ENCODE assay signal across 1 cellular context in genomic region chr22:23110922-23111527, GRCh38.
TF ChIP-seq lines count a peak whose summit lies in the region.

No MANE protein-coding gene starts in this region.

TF ChIP-seq in GM23338, 12 proteins besides CTCF, POLR2A, EP300 and RAD21 (continued from another document):
- TF ChIP-seq, protein P1, sequence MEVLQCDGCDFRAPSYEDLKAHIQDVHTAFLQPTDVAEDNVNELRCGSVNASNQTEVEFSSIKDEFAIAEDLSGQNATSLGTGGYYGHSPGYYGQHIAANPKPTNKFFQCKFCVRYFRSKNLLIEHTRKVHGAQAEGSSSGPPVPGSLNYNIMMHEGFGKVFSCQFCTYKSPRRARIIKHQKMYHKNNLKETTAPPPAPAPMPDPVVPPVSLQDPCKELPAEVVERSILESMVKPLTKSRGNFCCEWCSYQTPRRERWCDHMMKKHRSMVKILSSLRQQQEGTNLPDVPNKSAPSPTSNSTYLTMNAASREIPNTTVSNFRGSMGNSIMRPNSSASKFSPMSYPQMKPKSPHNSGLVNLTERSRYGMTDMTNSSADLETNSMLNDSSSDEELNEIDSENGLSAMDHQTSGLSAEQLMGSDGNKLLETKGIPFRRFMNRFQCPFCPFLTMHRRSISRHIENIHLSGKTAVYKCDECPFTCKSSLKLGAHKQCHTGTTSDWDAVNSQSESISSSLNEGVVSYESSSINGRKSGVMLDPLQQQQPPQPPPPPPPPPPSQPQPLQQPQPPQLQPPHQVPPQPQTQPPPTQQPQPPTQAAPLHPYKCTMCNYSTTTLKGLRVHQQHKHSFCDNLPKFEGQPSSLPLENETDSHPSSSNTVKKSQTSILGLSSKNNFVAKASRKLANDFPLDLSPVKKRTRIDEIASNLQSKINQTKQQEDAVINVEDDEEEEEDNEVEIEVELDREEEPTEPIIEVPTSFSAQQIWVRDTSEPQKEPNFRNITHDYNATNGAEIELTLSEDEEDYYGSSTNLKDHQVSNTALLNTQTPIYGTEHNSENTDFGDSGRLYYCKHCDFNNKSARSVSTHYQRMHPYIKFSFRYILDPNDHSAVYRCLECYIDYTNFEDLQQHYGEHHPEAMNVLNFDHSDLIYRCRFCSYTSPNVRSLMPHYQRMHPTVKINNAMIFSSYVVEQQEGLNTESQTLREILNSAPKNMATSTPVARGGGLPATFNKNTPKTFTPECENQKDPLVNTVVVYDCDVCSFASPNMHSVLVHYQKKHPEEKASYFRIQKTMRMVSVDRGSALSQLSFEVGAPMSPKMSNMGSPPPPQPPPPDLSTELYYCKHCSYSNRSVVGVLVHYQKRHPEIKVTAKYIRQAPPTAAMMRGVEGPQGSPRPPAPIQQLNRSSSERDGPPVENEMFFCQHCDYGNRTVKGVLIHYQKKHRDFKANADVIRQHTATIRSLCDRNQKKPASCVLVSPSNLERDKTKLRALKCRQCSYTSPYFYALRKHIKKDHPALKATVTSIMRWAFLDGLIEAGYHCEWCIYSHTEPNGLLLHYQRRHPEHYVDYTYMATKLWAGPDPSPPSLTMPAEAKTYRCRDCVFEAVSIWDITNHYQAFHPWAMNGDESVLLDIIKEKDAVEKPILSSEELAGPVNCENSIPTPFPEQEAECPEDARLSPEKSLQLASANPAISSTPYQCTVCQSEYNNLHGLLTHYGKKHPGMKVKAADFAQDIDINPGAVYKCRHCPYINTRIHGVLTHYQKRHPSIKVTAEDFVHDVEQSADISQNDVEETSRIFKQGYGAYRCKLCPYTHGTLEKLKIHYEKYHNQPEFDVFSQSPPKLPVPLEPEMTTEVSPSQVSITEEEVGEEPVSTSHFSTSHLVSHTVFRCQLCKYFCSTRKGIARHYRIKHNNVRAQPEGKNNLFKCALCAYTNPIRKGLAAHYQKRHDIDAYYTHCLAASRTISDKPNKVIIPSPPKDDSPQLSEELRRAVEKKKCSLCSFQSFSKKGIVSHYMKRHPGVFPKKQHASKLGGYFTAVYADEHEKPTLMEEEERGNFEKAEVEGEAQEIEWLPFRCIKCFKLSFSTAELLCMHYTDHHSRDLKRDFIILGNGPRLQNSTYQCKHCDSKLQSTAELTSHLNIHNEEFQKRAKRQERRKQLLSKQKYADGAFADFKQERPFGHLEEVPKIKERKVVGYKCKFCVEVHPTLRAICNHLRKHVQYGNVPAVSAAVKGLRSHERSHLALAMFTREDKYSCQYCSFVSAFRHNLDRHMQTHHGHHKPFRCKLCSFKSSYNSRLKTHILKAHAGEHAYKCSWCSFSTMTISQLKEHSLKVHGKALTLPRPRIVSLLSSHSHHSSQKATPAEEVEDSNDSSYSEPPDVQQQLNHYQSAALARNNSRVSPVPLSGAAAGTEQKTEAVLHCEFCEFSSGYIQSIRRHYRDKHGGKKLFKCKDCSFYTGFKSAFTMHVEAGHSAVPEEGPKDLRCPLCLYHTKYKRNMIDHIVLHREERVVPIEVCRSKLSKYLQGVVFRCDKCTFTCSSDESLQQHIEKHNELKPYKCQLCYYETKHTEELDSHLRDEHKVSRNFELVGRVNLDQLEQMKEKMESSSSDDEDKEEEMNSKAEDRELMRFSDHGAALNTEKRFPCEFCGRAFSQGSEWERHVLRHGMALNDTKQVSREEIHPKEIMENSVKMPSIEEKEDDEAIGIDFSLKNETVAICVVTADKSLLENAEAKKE (CRISPR knock-in tag; IDR thresholded peaks at IDR 0.05), result no peak
- TF ChIP-seq EZH2 (IDR thresholded peaks at IDR 0.05; ENCODE audit: low read depth, unreplicated experiment), result no peak
